Comparison of ENCODE assay signal across 1 cellular context in the genomic region with DNA sequence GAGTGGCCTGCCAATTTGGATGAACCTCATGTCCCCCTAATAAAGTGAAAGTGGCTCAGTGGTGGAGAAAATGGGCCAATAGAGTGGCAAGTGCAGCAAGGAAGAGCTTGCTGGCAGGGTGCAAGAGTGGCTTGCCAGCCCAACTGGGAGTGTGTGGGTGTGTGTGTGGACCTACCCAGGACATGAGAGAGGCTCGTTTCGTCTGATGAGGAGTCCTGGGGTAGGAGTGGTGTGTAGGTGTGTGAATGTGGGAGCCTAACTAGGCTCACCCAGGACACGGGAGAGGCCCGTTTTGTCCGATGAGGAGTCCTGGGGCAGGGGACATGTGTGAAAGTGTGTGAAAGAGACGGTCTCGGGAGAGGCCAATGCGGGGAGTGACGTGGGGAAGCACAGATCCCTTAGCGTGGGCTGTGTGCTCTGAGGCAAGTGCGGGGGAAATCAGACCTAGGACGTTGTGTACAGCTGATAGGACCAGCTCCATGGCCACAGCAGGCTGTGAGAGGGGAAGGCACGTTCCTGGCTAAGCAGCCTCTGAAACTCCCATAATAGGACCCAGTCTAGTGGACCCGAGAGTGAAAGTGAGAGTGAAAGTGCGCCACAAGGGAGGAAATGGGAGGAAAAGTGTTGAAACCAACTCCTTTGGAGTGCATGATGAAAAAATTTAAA.
A peak's percentile ranks its signal among the peaks of the same experiment; 100 is the strongest.
TF ChIP-seq lines count a peak whose summit lies in the region.

No MANE protein-coding gene starts in this region.

TF ChIP-seq in GM12878, 131 proteins besides CTCF, POLR2A, EP300 and RAD21:
- TF ChIP-seq KLF5 (IDR thresholded peaks at IDR 0.05; ENCODE audit: partially characterized antibody): no peak
- TF ChIP-seq IKZF1 (conservative IDR thresholded peaks at IDR 0.05): peak; percentile 39; the same call in 1 of the 2 replicates
- no peak for TF ChIP-seq CEBPZ (IDR thresholded peaks at IDR 0.05; ENCODE audit: low read depth, low read length)
- no peak for TF ChIP-seq MEF2B (IDR thresholded peaks at IDR 0.05; ENCODE audit: partially characterized antibody, poor library complexity, severe bottlenecking)
- no peak for TF ChIP-seq POLR2AphosphoS5 (IDR thresholded peaks at IDR 0.05; ENCODE audit: low read length)
- no peak for TF ChIP-seq MYC (IDR thresholded peaks at IDR 0.05; ENCODE audit: insufficient read depth, insufficient read length, insufficient replicate concordance, low read length, severe bottlenecking)
- TF ChIP-seq ESRRA (IDR thresholded peaks at IDR 0.05; ENCODE audit: low read length): no peak
- no peak for TF ChIP-seq BMI1 (IDR thresholded peaks at IDR 0.05; ENCODE audit: borderline replicate concordance)
- no peak for TF ChIP-seq SUPT20H (IDR thresholded peaks at IDR 0.05; ENCODE audit: borderline replicate concordance, control insufficient read depth, low read depth, low read length)
- peak; percentile 13; the same call in 1 of the 2 replicates for TF ChIP-seq SPI1 (IDR thresholded peaks at IDR 0.05; ENCODE audit: borderline replicate concordance, insufficient read depth, low read depth, low read length)
- TF ChIP-seq CREB1 (IDR thresholded peaks at IDR 0.05; ENCODE audit: low read depth): no peak
- TF ChIP-seq TCF12 (IDR thresholded peaks at IDR 0.05; ENCODE audit: low read depth, low read length): no peak
- no peak for TF ChIP-seq ZNF274 (IDR thresholded peaks at IDR 0.05; ENCODE audit: insufficient read depth, insufficient read length)
- TF ChIP-seq POLR2AphosphoS2 (IDR thresholded peaks at IDR 0.05; ENCODE audit: low read depth, low read length): no peak
- TF ChIP-seq MTA2 (IDR thresholded peaks at IDR 0.05; ENCODE audit: low read depth): no peak
- no peak for TF ChIP-seq RFX5 (IDR thresholded peaks at IDR 0.05; ENCODE audit: low read depth, low read length)
- TF ChIP-seq, protein P1, sequence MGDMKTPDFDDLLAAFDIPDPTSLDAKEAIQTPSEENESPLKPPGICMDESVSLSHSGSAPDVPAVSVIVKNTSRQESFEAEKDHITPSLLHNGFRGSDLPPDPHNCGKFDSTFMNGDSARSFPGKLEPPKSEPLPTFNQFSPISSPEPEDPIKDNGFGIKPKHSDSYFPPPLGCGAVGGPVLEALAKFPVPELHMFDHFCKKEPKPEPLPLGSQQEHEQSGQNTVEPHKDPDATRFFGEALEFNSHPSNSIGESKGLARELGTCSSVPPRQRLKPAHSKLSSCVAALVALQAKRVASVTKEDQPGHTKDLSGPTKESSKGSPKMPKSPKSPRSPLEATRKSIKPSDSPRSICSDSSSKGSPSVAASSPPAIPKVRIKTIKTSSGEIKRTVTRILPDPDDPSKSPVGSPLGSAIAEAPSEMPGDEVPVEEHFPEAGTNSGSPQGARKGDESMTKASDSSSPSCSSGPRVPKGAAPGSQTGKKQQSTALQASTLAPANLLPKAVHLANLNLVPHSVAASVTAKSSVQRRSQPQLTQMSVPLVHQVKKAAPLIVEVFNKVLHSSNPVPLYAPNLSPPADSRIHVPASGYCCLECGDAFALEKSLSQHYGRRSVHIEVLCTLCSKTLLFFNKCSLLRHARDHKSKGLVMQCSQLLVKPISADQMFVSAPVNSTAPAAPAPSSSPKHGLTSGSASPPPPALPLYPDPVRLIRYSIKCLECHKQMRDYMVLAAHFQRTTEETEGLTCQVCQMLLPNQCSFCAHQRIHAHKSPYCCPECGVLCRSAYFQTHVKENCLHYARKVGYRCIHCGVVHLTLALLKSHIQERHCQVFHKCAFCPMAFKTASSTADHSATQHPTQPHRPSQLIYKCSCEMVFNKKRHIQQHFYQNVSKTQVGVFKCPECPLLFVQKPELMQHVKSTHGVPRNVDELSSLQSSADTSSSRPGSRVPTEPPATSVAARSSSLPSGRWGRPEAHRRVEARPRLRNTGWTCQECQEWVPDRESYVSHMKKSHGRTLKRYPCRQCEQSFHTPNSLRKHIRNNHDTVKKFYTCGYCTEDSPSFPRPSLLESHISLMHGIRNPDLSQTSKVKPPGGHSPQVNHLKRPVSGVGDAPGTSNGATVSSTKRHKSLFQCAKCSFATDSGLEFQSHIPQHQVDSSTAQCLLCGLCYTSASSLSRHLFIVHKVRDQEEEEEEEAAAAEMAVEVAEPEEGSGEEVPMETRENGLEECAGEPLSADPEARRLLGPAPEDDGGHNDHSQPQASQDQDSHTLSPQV (IDR thresholded peaks at IDR 0.05): no peak
- peak; percentile 24 to 65; a peak in 2 of 4 replicates for TF ChIP-seq BHLHE40 (IDR thresholded peaks at IDR 0.05; ENCODE audit: borderline replicate concordance in 1 of 2, low read depth in 2 of 2, low read length in 1 of 2)
- TF ChIP-seq MXI1 (IDR thresholded peaks at IDR 0.05; ENCODE audit: low read depth, low read length): no peak
- no peak for TF ChIP-seq FOXM1 (IDR thresholded peaks at IDR 0.05; ENCODE audit: low read depth, low read length)
- TF ChIP-seq, protein P2, sequence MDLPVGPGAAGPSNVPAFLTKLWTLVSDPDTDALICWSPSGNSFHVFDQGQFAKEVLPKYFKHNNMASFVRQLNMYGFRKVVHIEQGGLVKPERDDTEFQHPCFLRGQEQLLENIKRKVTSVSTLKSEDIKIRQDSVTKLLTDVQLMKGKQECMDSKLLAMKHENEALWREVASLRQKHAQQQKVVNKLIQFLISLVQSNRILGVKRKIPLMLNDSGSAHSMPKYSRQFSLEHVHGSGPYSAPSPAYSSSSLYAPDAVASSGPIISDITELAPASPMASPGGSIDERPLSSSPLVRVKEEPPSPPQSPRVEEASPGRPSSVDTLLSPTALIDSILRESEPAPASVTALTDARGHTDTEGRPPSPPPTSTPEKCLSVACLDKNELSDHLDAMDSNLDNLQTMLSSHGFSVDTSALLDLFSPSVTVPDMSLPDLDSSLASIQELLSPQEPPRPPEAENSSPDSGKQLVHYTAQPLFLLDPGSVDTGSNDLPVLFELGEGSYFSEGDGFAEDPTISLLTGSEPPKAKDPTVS (IDR thresholded peaks at IDR 0.05; ENCODE audit: low read depth, low read length): no peak
